ENCODE assay signal across 1 cellular context in the genomic region with DNA sequence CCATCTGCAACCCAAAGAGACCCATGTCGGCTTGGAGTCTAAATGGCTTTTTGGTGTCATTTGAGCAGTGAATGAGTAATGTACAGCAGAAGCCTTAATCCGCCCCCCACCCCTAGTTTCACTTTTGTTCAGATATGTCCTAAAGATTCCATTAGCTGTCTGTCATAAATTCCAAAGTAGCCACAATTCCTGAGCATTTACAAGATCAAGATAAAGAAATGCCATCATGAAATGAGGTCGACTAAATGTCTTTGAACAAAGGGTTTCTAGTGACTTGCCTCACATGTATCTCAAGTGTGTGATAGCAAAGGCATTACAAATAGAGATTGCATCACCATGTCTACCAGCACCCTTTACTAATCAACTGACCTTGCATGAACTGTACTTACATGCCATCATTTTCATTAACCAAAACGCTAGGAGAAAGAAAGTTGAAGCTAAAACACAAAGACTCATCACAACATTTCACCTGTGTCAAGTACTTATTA.
TF ChIP-seq lines count a peak whose summit lies in the region.

No MANE protein-coding gene starts in this region.

TF ChIP-seq in HepG2, 621 proteins besides CTCF, POLR2A, EP300 and RAD21 (continued from another document and continues in another):
- TF ChIP-seq, protein P1, sequence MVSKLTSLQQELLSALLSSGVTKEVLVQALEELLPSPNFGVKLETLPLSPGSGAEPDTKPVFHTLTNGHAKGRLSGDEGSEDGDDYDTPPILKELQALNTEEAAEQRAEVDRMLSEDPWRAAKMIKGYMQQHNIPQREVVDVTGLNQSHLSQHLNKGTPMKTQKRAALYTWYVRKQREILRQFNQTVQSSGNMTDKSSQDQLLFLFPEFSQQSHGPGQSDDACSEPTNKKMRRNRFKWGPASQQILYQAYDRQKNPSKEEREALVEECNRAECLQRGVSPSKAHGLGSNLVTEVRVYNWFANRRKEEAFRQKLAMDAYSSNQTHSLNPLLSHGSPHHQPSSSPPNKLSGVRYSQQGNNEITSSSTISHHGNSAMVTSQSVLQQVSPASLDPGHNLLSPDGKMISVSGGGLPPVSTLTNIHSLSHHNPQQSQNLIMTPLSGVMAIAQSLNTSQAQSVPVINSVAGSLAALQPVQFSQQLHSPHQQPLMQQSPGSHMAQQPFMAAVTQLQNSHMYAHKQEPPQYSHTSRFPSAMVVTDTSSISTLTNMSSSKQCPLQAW (CRISPR knock-in tag; IDR thresholded peaks at IDR 0.05): 0 out of 2 replicates have a peak, but pooled peaks have one; percentile 19
- TF ChIP-seq ZBTB1 (CRISPR knock-in tag; IDR thresholded peaks at IDR 0.05; ENCODE audit: borderline replicate concordance): no peak
- TF ChIP-seq, protein P2, sequence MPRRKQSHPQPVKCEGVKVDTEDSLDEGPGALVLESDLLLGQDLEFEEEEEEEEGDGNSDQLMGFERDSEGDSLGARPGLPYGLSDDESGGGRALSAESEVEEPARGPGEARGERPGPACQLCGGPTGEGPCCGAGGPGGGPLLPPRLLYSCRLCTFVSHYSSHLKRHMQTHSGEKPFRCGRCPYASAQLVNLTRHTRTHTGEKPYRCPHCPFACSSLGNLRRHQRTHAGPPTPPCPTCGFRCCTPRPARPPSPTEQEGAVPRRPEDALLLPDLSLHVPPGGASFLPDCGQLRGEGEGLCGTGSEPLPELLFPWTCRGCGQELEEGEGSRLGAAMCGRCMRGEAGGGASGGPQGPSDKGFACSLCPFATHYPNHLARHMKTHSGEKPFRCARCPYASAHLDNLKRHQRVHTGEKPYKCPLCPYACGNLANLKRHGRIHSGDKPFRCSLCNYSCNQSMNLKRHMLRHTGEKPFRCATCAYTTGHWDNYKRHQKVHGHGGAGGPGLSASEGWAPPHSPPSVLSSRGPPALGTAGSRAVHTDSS (CRISPR knock-in tag; conservative IDR thresholded peaks at IDR 0.05): no peak
- peak; percentile 65; the same call in 1 of the 2 replicates for TF ChIP-seq MIXL1 (CRISPR knock-in tag; IDR thresholded peaks at IDR 0.05)
- no peak for TF ChIP-seq TCF7L2 (IDR thresholded peaks at IDR 0.05; ENCODE audit: low read depth, low read length)
- TF ChIP-seq ZNF350 (CRISPR knock-in tag; IDR thresholded peaks at IDR 0.05; ENCODE audit: borderline replicate concordance, low read depth): no peak
- no peak for TF ChIP-seq JARID2 (CRISPR knock-in tag; IDR thresholded peaks at IDR 0.05; ENCODE audit: insufficient replicate concordance)
- no peak for TF ChIP-seq ZNF629 (CRISPR knock-in tag; conservative IDR thresholded peaks at IDR 0.05)
- 0 out of 2 replicates have a peak, but pooled peaks have one; percentile 17 for TF ChIP-seq KDM1A (CRISPR knock-in tag; IDR thresholded peaks at IDR 0.05)
- TF ChIP-seq RARA (CRISPR knock-in tag; IDR thresholded peaks at IDR 0.05): peak; percentile 84
- TF ChIP-seq DMTF1 (CRISPR knock-in tag; IDR thresholded peaks at IDR 0.05): no peak
- peak; percentile 21; the same call in 1 of the 2 replicates for TF ChIP-seq RCOR2 (CRISPR knock-in tag; IDR thresholded peaks at IDR 0.05)
- TF ChIP-seq, protein P3, sequence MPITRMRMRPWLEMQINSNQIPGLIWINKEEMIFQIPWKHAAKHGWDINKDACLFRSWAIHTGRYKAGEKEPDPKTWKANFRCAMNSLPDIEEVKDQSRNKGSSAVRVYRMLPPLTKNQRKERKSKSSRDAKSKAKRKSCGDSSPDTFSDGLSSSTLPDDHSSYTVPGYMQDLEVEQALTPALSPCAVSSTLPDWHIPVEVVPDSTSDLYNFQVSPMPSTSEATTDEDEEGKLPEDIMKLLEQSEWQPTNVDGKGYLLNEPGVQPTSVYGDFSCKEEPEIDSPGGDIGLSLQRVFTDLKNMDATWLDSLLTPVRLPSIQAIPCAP (CRISPR knock-in tag; IDR thresholded peaks at IDR 0.05; ENCODE audit: low read depth): no peak
- TF ChIP-seq JUND (CRISPR knock-in tag; IDR thresholded peaks at IDR 0.05): 0 out of 2 replicates have a peak, but pooled peaks have one; percentile 45
- TF ChIP-seq, protein P4, sequence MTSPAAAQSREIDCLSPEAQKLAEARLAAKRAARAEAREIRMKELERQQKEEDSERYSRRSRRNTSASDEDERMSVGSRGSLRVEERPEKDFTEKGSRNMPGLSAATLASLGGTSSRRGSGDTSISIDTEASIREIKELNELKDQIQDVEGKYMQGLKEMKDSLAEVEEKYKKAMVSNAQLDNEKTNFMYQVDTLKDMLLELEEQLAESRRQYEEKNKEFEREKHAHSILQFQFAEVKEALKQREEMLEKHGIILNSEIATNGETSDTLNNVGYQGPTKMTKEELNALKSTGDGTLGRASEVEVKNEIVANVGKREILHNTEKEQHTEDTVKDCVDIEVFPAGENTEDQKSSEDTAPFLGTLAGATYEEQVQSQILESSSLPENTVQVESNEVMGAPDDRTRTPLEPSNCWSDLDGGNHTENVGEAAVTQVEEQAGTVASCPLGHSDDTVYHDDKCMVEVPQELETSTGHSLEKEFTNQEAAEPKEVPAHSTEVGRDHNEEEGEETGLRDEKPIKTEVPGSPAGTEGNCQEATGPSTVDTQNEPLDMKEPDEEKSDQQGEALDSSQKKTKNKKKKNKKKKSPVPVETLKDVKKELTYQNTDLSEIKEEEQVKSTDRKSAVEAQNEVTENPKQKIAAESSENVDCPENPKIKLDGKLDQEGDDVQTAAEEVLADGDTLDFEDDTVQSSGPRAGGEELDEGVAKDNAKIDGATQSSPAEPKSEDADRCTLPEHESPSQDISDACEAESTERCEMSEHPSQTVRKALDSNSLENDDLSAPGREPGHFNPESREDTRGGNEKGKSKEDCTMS (CRISPR knock-in tag; conservative IDR thresholded peaks at IDR 0.05): no peak
- TF ChIP-seq EED (CRISPR knock-in tag; IDR thresholded peaks at IDR 0.05): no peak
- TF ChIP-seq KLF9 (CRISPR knock-in tag; IDR thresholded peaks at IDR 0.05; ENCODE audit: low read depth): no peak
- 0 out of 2 replicates have a peak, but pooled peaks have one; percentile 21 for TF ChIP-seq NR2C2 (CRISPR knock-in tag; IDR thresholded peaks at IDR 0.05; ENCODE audit: borderline replicate concordance)
- no peak for TF ChIP-seq AKAP8 (CRISPR knock-in tag; IDR thresholded peaks at IDR 0.05)
- TF ChIP-seq, protein P5, sequence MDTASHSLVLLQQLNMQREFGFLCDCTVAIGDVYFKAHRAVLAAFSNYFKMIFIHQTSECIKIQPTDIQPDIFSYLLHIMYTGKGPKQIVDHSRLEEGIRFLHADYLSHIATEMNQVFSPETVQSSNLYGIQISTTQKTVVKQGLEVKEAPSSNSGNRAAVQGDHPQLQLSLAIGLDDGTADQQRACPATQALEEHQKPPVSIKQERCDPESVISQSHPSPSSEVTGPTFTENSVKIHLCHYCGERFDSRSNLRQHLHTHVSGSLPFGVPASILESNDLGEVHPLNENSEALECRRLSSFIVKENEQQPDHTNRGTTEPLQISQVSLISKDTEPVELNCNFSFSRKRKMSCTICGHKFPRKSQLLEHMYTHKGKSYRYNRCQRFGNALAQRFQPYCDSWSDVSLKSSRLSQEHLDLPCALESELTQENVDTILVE (CRISPR knock-in tag; IDR thresholded peaks at IDR 0.05): 0 out of 2 replicates have a peak, but pooled peaks have one; percentile 29
- TF ChIP-seq ZNF792 (CRISPR knock-in tag; IDR thresholded peaks at IDR 0.05): 0 out of 2 replicates have a peak, but pooled peaks have one; percentile 39
- peak; percentile 8; the same call in 1 of the 2 replicates for TF ChIP-seq HHEX (CRISPR knock-in tag; IDR thresholded peaks at IDR 0.05)
- no peak for TF ChIP-seq GZF1 (CRISPR knock-in tag; IDR thresholded peaks at IDR 0.05)
- no peak for TF ChIP-seq ZNF263 (CRISPR knock-in tag; IDR thresholded peaks at IDR 0.05)
- TF ChIP-seq PITX1 (CRISPR knock-in tag; IDR thresholded peaks at IDR 0.05): no peak
- TF ChIP-seq CAMTA2 (CRISPR knock-in tag; IDR thresholded peaks at IDR 0.05; ENCODE audit: borderline replicate concordance): no peak
- no peak for TF ChIP-seq ZSCAN30 (CRISPR knock-in tag; IDR thresholded peaks at IDR 0.05)
- TF ChIP-seq, protein P6, sequence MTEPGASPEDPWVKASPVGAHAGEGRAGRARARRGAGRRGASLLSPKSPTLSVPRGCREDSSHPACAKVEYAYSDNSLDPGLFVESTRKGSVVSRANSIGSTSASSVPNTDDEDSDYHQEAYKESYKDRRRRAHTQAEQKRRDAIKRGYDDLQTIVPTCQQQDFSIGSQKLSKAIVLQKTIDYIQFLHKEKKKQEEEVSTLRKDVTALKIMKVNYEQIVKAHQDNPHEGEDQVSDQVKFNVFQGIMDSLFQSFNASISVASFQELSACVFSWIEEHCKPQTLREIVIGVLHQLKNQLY (CRISPR knock-in tag; IDR thresholded peaks at IDR 0.05): no peak; the same call in 1 of the 2 replicates
- TF ChIP-seq POGK (CRISPR knock-in tag; conservative IDR thresholded peaks at IDR 0.05): no peak
- TF ChIP-seq ATF4 (CRISPR knock-in tag; IDR thresholded peaks at IDR 0.05): peak in 1 of 2 experiments; percentile 89; a peak in 2 of 4 replicates
- TF ChIP-seq, protein P7, sequence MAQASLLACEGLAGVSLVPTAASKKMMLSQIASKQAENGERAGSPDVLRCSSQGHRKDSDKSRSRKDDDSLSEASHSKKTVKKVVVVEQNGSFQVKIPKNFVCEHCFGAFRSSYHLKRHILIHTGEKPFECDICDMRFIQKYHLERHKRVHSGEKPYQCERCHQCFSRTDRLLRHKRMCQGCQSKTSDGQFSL (CRISPR knock-in tag; IDR thresholded peaks at IDR 0.05): no peak
